Comparison of ENCODE assay signal across 21 cellular contexts in genomic region chr6:157603314-157603940, GRCh38.
DNase-seq lines count a peak whose midpoint lies in the region; ATAC-seq, FAIRE-seq and TF ChIP-seq lines count a peak whose summit lies in the region.
"Had no signal": no experiment of that assay in that cellular context is flagged by ENCODE, and none has a peak within 500 bp of the region (broad histone marks: within the 10 kb centered on the region; RNA-seq: fewer than 3 reads in every experiment).

No MANE protein-coding gene starts in this region.

- no peaks in the 10 kb centered on the region for H3K27me3 Mint-ChIP-seq in activated CD8-positive, alpha-beta memory T cell treated with anti-CD3 and anti-CD28 coated beads, Interleukin-2, amount 10 ng/mL, durations not matched to agents 7 days and 5 days
- H3K27me3 Mint-ChIP-seq in activated naive CD4-positive, alpha-beta T cell treated with anti-CD3 and anti-CD28 coated beads, Interleukin-2, amount 10 ng/mL, durations not matched to agents 7 days and 5 days: peaks cover 19% of the 10 kb centered on the region

- DNase-seq in activated CD8-positive, alpha-beta memory T cell treated with anti-CD3 and anti-CD28 coated beads, Interleukin-2, amount 50 U/mL, for 48 hours: peak; percentile 13
- DNase-seq in activated CD8-positive, alpha-beta memory T cell treated with anti-CD3 and anti-CD28 coated beads, Interleukin-2, amount 10 ng/mL, durations not matched to agents 7 days and 5 days: no peak
- DNase-seq in H1 (ENCODE audit: low read depth in 1 of 2, low spot score in 2 of 2): no peak
- DNase-seq in neuronal stem cell (ENCODE audit: low spot score): no peak
- peak; percentile 29 for DNase-seq in ureter (ENCODE audit: low spot score)
- DNase-seq in GM12891 (ENCODE audit: insufficient read length, low spot score): no peak
- no peak for DNase-seq in esophagus squamous epithelium (lab: John Stamatoyannopoulos, UW)
- no peak for DNase-seq in activated naive CD4-positive, alpha-beta T cell treated with anti-CD3 and anti-CD28 coated beads, Interleukin-2, amount 10 ng/mL, durations not matched to agents 7 days and 5 days
- DNase-seq: MG63, NCI-H1092, NCI-H1436, NCI-H1930, NCI-H774 had no signal

- no peak for TF ChIP-seq RAD21 in H1 (IDR thresholded peaks at IDR 0.05 in 1 of 2, conservative IDR thresholded peaks at IDR 0.05 in 1 of 2; ENCODE audit: low read depth in 2 of 2, low read length in 2 of 2)

- no peak overlapping the region for H3K27ac Mint-ChIP-seq in activated CD8-positive, alpha-beta memory T cell treated with anti-CD3 and anti-CD28 coated beads, Interleukin-2, amount 10 ng/mL, durations not matched to agents 7 days and 5 days
- no peak overlapping the region for H3K27ac Mint-ChIP-seq in activated naive CD4-positive, alpha-beta T cell treated with anti-CD3 and anti-CD28 coated beads, Interleukin-2, amount 10 ng/mL, durations not matched to agents 7 days and 5 days

- no peak overlapping the region for H3K4me3 ChIP-seq in H1 (ENCODE audit: extremely low read depth in 1 of 4, insufficient read depth in 2 of 4, low read depth in 3 of 4, low read length in 4 of 4)
- no peak overlapping the region for H3K4me3 ChIP-seq in neuronal stem cell (ENCODE audit: low read length in 2 of 2)
- H3K4me3 ChIP-seq in esophagus squamous epithelium: no peak overlapping the region
- H3K4me3 ChIP-seq: HAP-1, K562, MG63, Peyer's patch, SJCRH30 had no signal

- H3K36me3 ChIP-seq in H1 (ENCODE audit: control insufficient read depth in 2 of 4, insufficient read depth in 4 of 4, low read length in 3 of 4): no peaks in the 10 kb centered on the region
- H3K36me3 ChIP-seq in neuronal stem cell (replicated peaks in 1 of 2; ENCODE audit: control insufficient read depth in 2 of 2, insufficient read depth in 2 of 2, low read length in 2 of 2): no peaks in the 10 kb centered on the region
- no peaks in the 10 kb centered on the region for H3K36me3 ChIP-seq in esophagus squamous epithelium
- H3K36me3 ChIP-seq: HAP-1, MG63, Peyer's patch, SJCRH30 had no signal

- no peak overlapping the region for H4K8ac ChIP-seq in H1 (ENCODE audit: extremely low read depth, insufficient read depth, low read length)
- no peak overlapping the region for H4K8ac ChIP-seq in neuronal stem cell (ENCODE audit: low read depth, low read length)

- no peaks in the 10 kb centered on the region for H3K4me1 Mint-ChIP-seq in activated CD8-positive, alpha-beta memory T cell treated with anti-CD3 and anti-CD28 coated beads, Interleukin-2, amount 10 ng/mL, durations not matched to agents 7 days and 5 days
- no peaks in the 10 kb centered on the region for H3K4me1 Mint-ChIP-seq in activated naive CD4-positive, alpha-beta T cell treated with anti-CD3 and anti-CD28 coated beads, Interleukin-2, amount 10 ng/mL, durations not matched to agents 7 days and 5 days

- H3K14ac ChIP-seq in H1 (ENCODE audit: insufficient read length): no peak overlapping the region
- H3K14ac ChIP-seq in neuronal stem cell (ENCODE audit: low read length): peak overlapping the region; percentile 91

- H3K9ac ChIP-seq in H1 (replicated peaks in 1 of 4; ENCODE audit: extremely low read depth in 1 of 4, low read depth in 3 of 4, low read length in 3 of 4) (no peak overlapping the region), neuronal stem cell (ENCODE audit: low read depth, low read length, poor library complexity) (no peak overlapping the region)

- CTCF ChIA-PET in activated CD8-positive, alpha-beta memory T cell treated with anti-CD3 and anti-CD28 coated beads, Interleukin-2, amount 10 ng/mL, durations not matched to agents 7 days and 5 days (lab: Charles Lee): no interaction called here
- CTCF ChIA-PET in H1 (lab: Charles Lee; ENCODE audit: partially characterized antibody): interaction anchor here (0.7 to 0.9 kb wide), 3 partner anchors 8 to 178 kb away, joined by 3 to 5 read pairs (median 4); no protein-coding TSS in a partner anchor
- CTCF ChIA-PET in activated naive CD4-positive, alpha-beta T cell treated with anti-CD3 and anti-CD28 coated beads, Interleukin-2, amount 10 ng/mL, durations not matched to agents 7 days and 5 days (lab: Charles Lee): no interaction called here

- no peak for TF ChIP-seq CTCF in H1 (IDR thresholded peaks at IDR 0.05; ENCODE audit: control extremely low read depth in 1 of 3, insufficient read depth in 1 of 3, low read depth in 1 of 3, low read length in 3 of 3)
- no peak for TF ChIP-seq CTCF in esophagus squamous epithelium (IDR thresholded peaks at IDR 0.05)

- no peaks in the 10 kb centered on the region for H3K23me2 ChIP-seq in H1 (ENCODE audit: low read depth, low read length)

- POLR2A ChIA-PET in H1 (lab: Charles Lee; ENCODE audit: partially characterized antibody): no interaction called here

- H4K20me1 ChIP-seq in H1 (replicated peaks in 1 of 2; ENCODE audit: control insufficient read depth in 1 of 2, insufficient read depth in 2 of 2, low read length in 2 of 2): no peaks in the 10 kb centered on the region

- ATAC-seq in activated CD8-positive, alpha-beta memory T cell treated with anti-CD3 and anti-CD28 coated beads, Interleukin-2, amount 10 ng/mL, durations not matched to agents 7 days and 5 days: no peak
- ATAC-seq: HepG2, K562 had no signal

- no peak overlapping the region for H3K4me3 Mint-ChIP-seq in activated CD8-positive, alpha-beta memory T cell treated with anti-CD3 and anti-CD28 coated beads, Interleukin-2, amount 10 ng/mL, durations not matched to agents 7 days and 5 days
- no peak overlapping the region for H3K4me3 Mint-ChIP-seq in activated naive CD4-positive, alpha-beta T cell treated with anti-CD3 and anti-CD28 coated beads, Interleukin-2, amount 10 ng/mL, durations not matched to agents 7 days and 5 days
- H3K4me3 Mint-ChIP-seq: CD14-positive monocyte had no signal

- H2BK20ac ChIP-seq in H1 (ENCODE audit: low read length): no peak overlapping the region; the same call in 1 of the 2 replicates

- no peak overlapping the region for H4K5ac ChIP-seq in H1 (ENCODE audit: insufficient read length, low read depth, low read length)

- H2AK5ac ChIP-seq in H1 (ENCODE audit: low read depth, low read length): no peak overlapping the region
- H2AK5ac ChIP-seq in neuronal stem cell (ENCODE audit: low read depth, low read length): no peak overlapping the region

- H2BK12ac ChIP-seq in H1 (ENCODE audit: low read depth, low read length): no peak overlapping the region
- no peak overlapping the region for H2BK12ac ChIP-seq in neuronal stem cell (ENCODE audit: low read length)

- no peaks in the 10 kb centered on the region for H3K9me3 ChIP-seq in H1 (ENCODE audit: insufficient read depth in 2 of 2, low read depth in 1 of 2, low read length in 1 of 2)
- H3K9me3 ChIP-seq in neuronal stem cell (replicated peaks in 1 of 2; ENCODE audit: control insufficient read depth in 2 of 2, insufficient read depth in 1 of 2, low read depth in 1 of 2, low read length in 2 of 2): no peaks in the 10 kb centered on the region
- no peaks in the 10 kb centered on the region for H3K9me3 ChIP-seq in esophagus squamous epithelium
- H3K9me3 ChIP-seq: HAP-1, MG63, Peyer's patch, SJCRH30 had no signal

- no peak overlapping the region for H2BK5ac ChIP-seq in H1 (ENCODE audit: low read depth, low read length)
- H2BK5ac ChIP-seq in neuronal stem cell (ENCODE audit: low read length): no peak overlapping the region

- TF ChIP-seq POLR2A in H1 (IDR thresholded peaks at IDR 0.05; ENCODE audit: control extremely low read depth in 1 of 2, low read depth in 2 of 2, low read length in 2 of 2) (no peak), GM12891 (IDR thresholded peaks at IDR 0.05; ENCODE audit: low read depth, low read length) (no peak), esophagus squamous epithelium (IDR thresholded peaks at IDR 0.05) (no peak)

- no peaks in the 10 kb centered on the region for H3K79me2 ChIP-seq in H1 (ENCODE audit: control insufficient read depth in 1 of 2, insufficient read depth in 2 of 2, low read length in 2 of 2)

- no peak for TF ChIP-seq EP300 in H1 (IDR thresholded peaks at IDR 0.05; ENCODE audit: borderline replicate concordance in 1 of 2, low read depth in 2 of 2, low read length in 2 of 2)

- FAIRE-seq in H1 (lab: Jason Lieb, UNC) (no peak), GM12891 (lab: Jason Lieb, UNC) (no peak)
- FAIRE-seq: A204.1, HepG2, K562 had no signal

- H3K27ac ChIP-seq in H1 (ENCODE audit: low read depth, low read length) (no peak overlapping the region; the same call in 1 of the 2 replicates), neuronal stem cell (replicated peaks; ENCODE audit: low read length) (no peak overlapping the region), esophagus squamous epithelium (no peak overlapping the region)
- H3K27ac ChIP-seq: HL-60, Peyer's patch, SJCRH30 had no signal

- no peaks in the 10 kb centered on the region for H3K36me3 Mint-ChIP-seq in activated CD8-positive, alpha-beta memory T cell treated with anti-CD3 and anti-CD28 coated beads, Interleukin-2, amount 10 ng/mL, durations not matched to agents 7 days and 5 days
- no peaks in the 10 kb centered on the region for H3K36me3 Mint-ChIP-seq in activated naive CD4-positive, alpha-beta T cell treated with anti-CD3 and anti-CD28 coated beads, Interleukin-2, amount 10 ng/mL, durations not matched to agents 7 days and 5 days

- H3K23ac ChIP-seq in H1 (ENCODE audit: insufficient read length): no peak overlapping the region
- H3K23ac ChIP-seq in neuronal stem cell (ENCODE audit: low read depth, low read length, poor library complexity): no peak overlapping the region

- no peak overlapping the region for H3K4me2 ChIP-seq in H1 (ENCODE audit: insufficient read depth in 1 of 2, low read depth in 2 of 2, low read length in 2 of 2)
- no peak overlapping the region for H3K4me2 ChIP-seq in neuronal stem cell (ENCODE audit: insufficient read depth, low read length, poor library complexity, severe bottlenecking)

- H3K18ac ChIP-seq in H1 (ENCODE audit: extremely low read depth, low read length) (no peak overlapping the region), neuronal stem cell (ENCODE audit: low read length) (no peak overlapping the region)

- H3K9me3 Mint-ChIP-seq in activated CD8-positive, alpha-beta memory T cell treated with anti-CD3 and anti-CD28 coated beads, Interleukin-2, amount 10 ng/mL, durations not matched to agents 7 days and 5 days (ENCODE audit: low read depth): no peaks in the 10 kb centered on the region
- H3K9me3 Mint-ChIP-seq in activated naive CD4-positive, alpha-beta T cell treated with anti-CD3 and anti-CD28 coated beads, Interleukin-2, amount 10 ng/mL, durations not matched to agents 7 days and 5 days: no peaks in the 10 kb centered on the region
- H3K9me3 Mint-ChIP-seq: CD14-positive monocyte had no signal

- H2BK15ac ChIP-seq in H1 (ENCODE audit: low read length): no peak overlapping the region
- no peak overlapping the region for H2BK15ac ChIP-seq in neuronal stem cell (ENCODE audit: low read length)

- no peak overlapping the region for H3K56ac ChIP-seq in H1 (replicated peaks; ENCODE audit: insufficient read length, low read depth, low read length)

- H3K79me1 ChIP-seq in H1 (ENCODE audit: low read depth, low read length): no peaks in the 10 kb centered on the region
- H3K79me1 ChIP-seq in neuronal stem cell (ENCODE audit: low read depth, low read length): no peaks in the 10 kb centered on the region

- H3K4me1 ChIP-seq in H1 (replicated peaks in 1 of 4; ENCODE audit: control insufficient read depth in 3 of 4, insufficient read depth in 4 of 4, low read length in 3 of 4): peaks cover 0 to 16% (median 13%) of the 10 kb centered on the region in 4 experiments; a peak in 6 of 7 replicates
- H3K4me1 ChIP-seq in neuronal stem cell (ENCODE audit: control insufficient read depth in 2 of 2, insufficient read depth in 1 of 2, low read depth in 1 of 2, low read length in 2 of 2): peaks cover 7 to 15% of the 10 kb centered on the region in 2 donors
- no peaks in the 10 kb centered on the region for H3K4me1 ChIP-seq in esophagus squamous epithelium
- H3K4me1 ChIP-seq: HAP-1 had no signal

- intact Hi-C loops in esophagus squamous epithelium (cut with DNase I): no loop called here

- H2AFZ ChIP-seq in H1 (ENCODE audit: low read length): no peak overlapping the region
- H2AFZ ChIP-seq in neuronal stem cell (ENCODE audit: low read length): no peak overlapping the region

- 87% methylated on average over 13 of the region's 13 CpGs; no CpG with 5 or more reads in 1 of the 2 experiments for WGBS in H1 (ENCODE audit: extremely low coverage in 1 of 2, insufficient coverage in 1 of 2, insufficient read length in 1 of 2, insufficient replicate concordance in 2 of 2, low coverage in 1 of 2, low lambda C conversion rate in 2 of 2, missing lambda C conversion rate in 1 of 2), 2 experiments
- no CpG with 5 or more reads among the region's 13 CpGs for WGBS in neuronal stem cell (ENCODE audit: extremely low coverage in 2 of 2, insufficient read length in 2 of 2, insufficient replicate concordance in 1 of 2), 2 donors
- 89 to 92% methylated on average over 8 to 10 of the region's 13 CpGs for WGBS in esophagus squamous epithelium, 2 donors

- no peak overlapping the region for H3K4ac ChIP-seq in H1 (replicated peaks; ENCODE audit: insufficient read length, low read depth, low read length)
- H3K4ac ChIP-seq in neuronal stem cell (ENCODE audit: low read length): no peak overlapping the region

- no peak overlapping the region for H4K91ac ChIP-seq in H1 (replicated peaks; ENCODE audit: insufficient read length, low read length)
- H4K91ac ChIP-seq in neuronal stem cell (ENCODE audit: low read depth, low read length, poor library complexity): no peak overlapping the region

- H3K27me3 ChIP-seq in H1 (replicated peaks in 1 of 4; ENCODE audit: control insufficient read depth in 3 of 4, extremely low read depth in 1 of 4, insufficient read depth in 3 of 4, low read length in 3 of 4): no peaks in the 10 kb centered on the region
- H3K27me3 ChIP-seq in neuronal stem cell (ENCODE audit: control insufficient read depth in 3 of 3, insufficient read depth in 3 of 3, low read depth in 1 of 3, low read length in 3 of 3): no peaks in the 10 kb centered on the region
- no peaks in the 10 kb centered on the region for H3K27me3 ChIP-seq in esophagus squamous epithelium
- H3K27me3 ChIP-seq: MG63, Peyer's patch, SJCRH30 had no signal

- peak overlapping the region; percentile 82 for H2BK120ac ChIP-seq in H1 (replicated peaks; ENCODE audit: low read depth, low read length)
- no peak overlapping the region for H2BK120ac ChIP-seq in neuronal stem cell (ENCODE audit: low read depth, low read length)

Comparison
In these comparisons a context has a peak if more than half of its experiments do, and no peak if none do; other contexts are left out.
1. DNase-seq: peak in activated CD8-positive, alpha-beta memory T cell treated with anti-CD3 and anti-CD28 coated beads, Interleukin-2, amount 50 U/mL, for 48 hours (single experiment) and ureter (single experiment); none in activated CD8-positive, alpha-beta memory T cell treated with anti-CD3 and anti-CD28 coated beads, Interleukin-2, amount 10 ng/mL, durations not matched to agents 7 days and 5 days (single experiment), H1 (0 of 2), neuronal stem cell (single experiment), GM12891 (single experiment), esophagus squamous epithelium (single experiment) and activated naive CD4-positive, alpha-beta T cell treated with anti-CD3 and anti-CD28 coated beads, Interleukin-2, amount 10 ng/mL, durations not matched to agents 7 days and 5 days (single experiment).